ENCODE assay signal across 18 cellular contexts in the genomic region with DNA sequence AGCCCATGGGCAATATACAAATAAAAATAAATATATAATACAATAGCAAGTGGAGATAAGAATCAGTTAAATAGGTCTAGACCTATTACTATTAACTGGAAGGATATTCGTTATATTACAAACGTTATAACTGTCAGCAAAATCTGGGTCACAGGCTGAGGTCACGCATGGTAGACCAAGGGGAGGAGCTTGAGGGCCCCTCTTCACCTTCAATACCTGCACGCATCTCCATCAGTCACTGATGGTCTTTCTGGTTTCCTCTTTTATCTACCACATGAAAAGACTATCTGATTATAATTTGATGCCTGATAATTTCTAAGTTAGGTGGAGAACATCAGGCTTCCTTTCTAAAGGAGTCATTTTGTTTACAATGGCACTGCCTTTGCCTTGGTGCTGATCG. TPM values are rescaled to one million over a fixed set of nuclear protein-coding genes. Genes with fewer than 3 reads are reported as not detected.
DNase-seq lines count a peak whose midpoint lies in the region; ATAC-seq lines count a peak whose summit lies in the region.
"Had no signal": no experiment of that assay in that cellular context is flagged by ENCODE, and none has a peak within 500 bp of the region (broad histone marks: within the 10 kb centered on the region; RNA-seq: fewer than 3 reads in every experiment).

No MANE protein-coding gene starts in this region.

- no peaks in the 10 kb centered on the region for H3K36me3 Mint-ChIP-seq in T-helper 17 cell (ENCODE audit: low read depth)
- no peaks in the 10 kb centered on the region for H3K36me3 Mint-ChIP-seq in effector memory CD8-positive, alpha-beta T cell (ENCODE audit: insufficient read depth)
- H3K36me3 Mint-ChIP-seq: CD8-positive, alpha-beta memory T cell had no signal

- H3K4me1 Mint-ChIP-seq in T-helper 17 cell: peaks cover 10% of the 10 kb centered on the region
- peaks cover 0 to 2% of the 10 kb centered on the region in 2 donors for H3K4me1 Mint-ChIP-seq in effector memory CD8-positive, alpha-beta T cell (ENCODE audit: low read depth in 2 of 2)

- H3K9me3 Mint-ChIP-seq in effector memory CD8-positive, alpha-beta T cell: no peaks in the 10 kb centered on the region
- H3K9me3 Mint-ChIP-seq: CD8-positive, alpha-beta memory T cell; HFFc6 had no signal

- ATAC-seq in T-helper 17 cell (peak; percentile 87), GM18519 (IDR thresholded peaks at IDR 0.05; ENCODE audit: low FRiP score, unreplicated experiment) (no peak)
- peak; percentile 78 for ATAC-seq in effector memory CD8-positive, alpha-beta T cell (replicated peaks)
- ATAC-seq: HCT116 had no signal

- H3K27ac Mint-ChIP-seq in T-helper 17 cell: no peak overlapping the region
- H3K27ac Mint-ChIP-seq in effector memory CD8-positive, alpha-beta T cell: peak overlapping the region; percentile 8 to 33
- H3K27ac Mint-ChIP-seq: CD8-positive, alpha-beta memory T cell; HFFc6 had no signal

- in situ Hi-C loops in G401 (cut with HindIII; ENCODE audit: low sequenced_read_pairs): no loop called here

- no peaks in the 10 kb centered on the region for H3K27me3 Mint-ChIP-seq in T-helper 17 cell
- H3K27me3 Mint-ChIP-seq in effector memory CD8-positive, alpha-beta T cell: peaks cover 13 to 42% of the 10 kb centered on the region in 2 donors

- H3K9me3 ChIP-seq in T-helper 17 cell (ENCODE audit: control insufficient read depth, low read length, poor library complexity, severe bottlenecking): no peaks in the 10 kb centered on the region
- H3K9me3 ChIP-seq: BLaER1 treated with 17β-estradiol and CSF1 and Interleukin-3, amounts not matched to agents 10 nM and 100 nM had no signal

- DNase-seq in NCI-H2107 treated with DMSO at 0.1 percent for 48 hours (lab: John Stamatoyannopoulos, UW; ENCODE audit: unreplicated experiment) (peak; percentile 24), NCI-H2107 (lab: John Stamatoyannopoulos, UW) (no peak), T-helper 17 cell (peak in 1 of 3 donors; percentile 16), nucleus accumbens (lab: John Stamatoyannopoulos, UW) (no peak), G401 (ENCODE audit: low spot score) (no peak)
- DNase-seq in effector memory CD8-positive, alpha-beta T cell: no peak
- DNase-seq: CD8-positive, alpha-beta memory T cell; COR-L47; DMS 273 treated with DMSO at 0.1 percent for 48 hours; DMS53; DND-41; EL; GM23248; H7; HFFc6 had no signal

- peak overlapping the region; percentile 79 for H3K4me3 Mint-ChIP-seq in T-helper 17 cell
- H3K4me3 Mint-ChIP-seq in effector memory CD8-positive, alpha-beta T cell: peak overlapping the region; percentile 8 to 34
- H3K4me3 Mint-ChIP-seq: HFFc6 had no signal

RNA-seq across cellular contexts. Expression of a gene that starts 43.2 kb away (rescaled TPM):
- 10 to 100 TPM; 55.5 to 70.4 TPM for total RNA-seq in T-helper 17 cell
- total RNA-seq in G401 (2014; rRNA removed; shearing (Covaris generic)): 39.8 and 46.9 TPM in 2 replicates
